In the genomic region with DNA sequence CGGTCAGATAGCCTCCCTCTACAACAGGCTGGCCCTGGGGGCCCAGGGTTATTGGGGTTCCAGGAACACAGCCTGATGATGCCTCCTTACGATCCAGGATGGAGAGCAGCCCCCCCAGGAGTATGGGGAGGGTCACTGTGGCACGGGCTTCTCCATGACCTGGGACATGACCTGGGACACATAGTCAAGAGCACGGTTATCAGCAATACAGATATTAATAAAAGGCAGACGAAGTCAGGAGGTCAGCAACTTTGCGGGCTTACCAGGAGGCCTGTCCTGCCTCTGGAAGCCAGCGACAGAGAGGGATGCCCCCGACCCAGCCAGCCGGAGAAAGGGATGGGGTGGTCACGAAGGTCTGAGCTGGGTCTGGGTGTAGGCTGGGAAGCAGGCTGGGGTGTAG, we compare ENCODE assay signal across 8 cellular contexts. TPM values are rescaled to one million over a fixed set of nuclear protein-coding genes. Genes with fewer than 3 reads are reported as not detected.
DNase-seq lines count a peak whose midpoint lies in the region; ATAC-seq and TF ChIP-seq lines count a peak whose summit lies in the region.

No MANE protein-coding gene starts in this region.

- POLR2A ChIA-PET in PC-3 (lab: Charles Lee; ENCODE audit: unreplicated experiment) (interaction anchor here (1.4 kb wide), 1 partner anchor 132 kb away, joined by 3 read pairs; no protein-coding TSS in a partner anchor), HEK293T (lab: Yijun Ruan, JAX) (no interaction called here)

- H3K27me3 Mint-ChIP-seq in progenitor cell of endocrine pancreas, result no peaks in the 10 kb centered on the region

- CTCF ChIA-PET in PC-3 (lab: Charles Lee), result interaction anchor here (0.7 kb wide), 1 partner anchor 14 kb away, joined by 5 read pairs; no protein-coding TSS in a partner anchor
- CTCF ChIA-PET in HEK293T (lab: Yijun Ruan, JAX), result interaction anchor here (1.3 kb wide), 1 partner anchor 8 kb away, joined by 4 read pairs; no protein-coding TSS in a partner anchor

- BruUV-seq in PC-3 (replicated peaks; lab: Mats Ljungman, UMichigan), result no TSS peak

- H3K9me2 ChIP-seq in PC-3 (replicated peaks; ENCODE audit: low read length), result no peaks in the 10 kb centered on the region

- H3K36me3 Mint-ChIP-seq in progenitor cell of endocrine pancreas (ENCODE audit: insufficient read depth), result peaks cover 13% of the 10 kb centered on the region

- peak overlapping the region; percentile 68 for H3K27ac ChIP-seq in PC-3 (ENCODE audit: low read length)
- peak overlapping the region; percentile 98 for H3K27ac ChIP-seq in epithelial cell of prostate

- H2AFZ ChIP-seq in PC-3 (ENCODE audit: low read length), result 0 out of 2 replicates have a peak overlapping the region, but pooled peaks have one; percentile 17

- H3K9me3 ChIP-seq in PC-3 (ENCODE audit: low read length), result no peaks in the 10 kb centered on the region

- H3K4me1 Mint-ChIP-seq in progenitor cell of endocrine pancreas (ENCODE audit: low read depth), result peaks cover 7% of the 10 kb centered on the region

- H3F3A ChIP-seq in PC-3 (ENCODE audit: low read length, unreplicated experiment), result peaks cover 20% of the 10 kb centered on the region

- peak overlapping the region; percentile 96 for H3K4me2 ChIP-seq in PC-3 (ENCODE audit: low read length)

- no peaks in the 10 kb centered on the region for H3K27me3 ChIP-seq in PC-3 (ENCODE audit: low read length)

- H3K4me1 ChIP-seq in PC-3 (ENCODE audit: insufficient read depth, low read length), result peaks cover 12% of the 10 kb centered on the region

- H4K20me1 ChIP-seq in PC-3 (ENCODE audit: low read length), result peaks cover 7% of the 10 kb centered on the region; the same call in 1 of the 2 replicates

- TF ChIP-seq CTCF in GM12864 (IDR thresholded peaks at IDR 0.05; ENCODE audit: low read depth, low read length, missing control alignments) (no peak), PC-3 (conservative IDR thresholded peaks at IDR 0.05; ENCODE audit: low read depth, low read length) (no peak), progenitor cell of endocrine pancreas (IDR thresholded peaks at IDR 0.05; ENCODE audit: unreplicated experiment) (no peak)

- peaks cover 29% of the 10 kb centered on the region for H3K79me2 ChIP-seq in PC-3 (ENCODE audit: low read length)

- H3K27ac Mint-ChIP-seq in progenitor cell of endocrine pancreas, result peak overlapping the region; percentile 97

- DNase-seq in GM12864 (ENCODE audit: low read depth) (no peak), PC-3 (no peak), epithelial cell of prostate (ENCODE audit: low read depth, low spot score) (no peak), progenitor cell of endocrine pancreas (ENCODE audit: low spot score, unreplicated experiment) (no peak), HEK293T (ENCODE audit: extremely low spot score) (no peak), NCI-H2081 (lab: John Stamatoyannopoulos, UW) (no peak)
- DNase-seq in activated CD8-positive, alpha-beta memory T cell treated with anti-CD3 and anti-CD28 coated beads for 24 hours, result no peak
- no peak for DNase-seq in activated CD4-positive, alpha-beta T cell treated with anti-CD3 and anti-CD28 coated beads for 4 hours

- H3K4me3 ChIP-seq in GM12864 (ENCODE audit: low read depth, low read length), result peak overlapping the region; percentile 93
- H3K4me3 ChIP-seq in PC-3 (ENCODE audit: low read length), result peak overlapping the region; percentile 84

- no peak for ATAC-seq in PC-3

- intact Hi-C loops in PC-3 (cut with micrococcal nuclease), result no loop called here

- peaks cover 38% of the 10 kb centered on the region for H3K36me3 ChIP-seq in PC-3 (ENCODE audit: low read depth, low read length)

- no peaks in the 10 kb centered on the region for H3K9me3 Mint-ChIP-seq in progenitor cell of endocrine pancreas (ENCODE audit: low read depth)

- peak overlapping the region; percentile 86 for H3K9ac ChIP-seq in PC-3 (ENCODE audit: low read length)

- H3K4me3 Mint-ChIP-seq in progenitor cell of endocrine pancreas (ENCODE audit: low read depth), result peak overlapping the region; percentile 94

TF ChIP-seq in HEK293T, 16 proteins besides CTCF, POLR2A, EP300 and RAD21:
- TF ChIP-seq TARDBP (IDR thresholded peaks at IDR 0.05) (no peak), SUZ12 (IDR thresholded peaks at IDR 0.05) (no peak), CTBP1 (IDR thresholded peaks at IDR 0.05; ENCODE audit: borderline replicate concordance) (no peak), ELF4 (IDR thresholded peaks at IDR 0.05) (no peak), HDGF (IDR thresholded peaks at IDR 0.05; ENCODE audit: borderline replicate concordance) (no peak), BHLHE40 (IDR thresholded peaks at IDR 0.05; ENCODE audit: borderline replicate concordance) (no peak)

RNA-seq across cellular contexts. Expression of a gene that starts 0.8 kb away (rescaled TPM):
- total RNA-seq in PC-3 (2014; rRNA removed) (19.5 and 22.7 TPM in 2 replicates), progenitor cell of endocrine pancreas (55.6 and 59.1 TPM in 2 replicates)

RNA-seq across cellular contexts. Expression of a gene that starts 7.4 kb away (rescaled TPM):
- 292 and 294 TPM in 2 replicates for total RNA-seq in PC-3 (2014; rRNA removed)
- total RNA-seq in progenitor cell of endocrine pancreas, result 108 and 109 TPM in 2 replicates

RNA-seq across cellular contexts. Expression of a gene that starts 15.1 kb away (rescaled TPM):
- total RNA-seq in PC-3 (2014; rRNA removed), result 0.12 TPM in 1 of 2 replicates, not detected in the other
- total RNA-seq in progenitor cell of endocrine pancreas, result not detected in 2 replicates

RNA-seq across cellular contexts. Expression of a gene that starts 50.6 kb away (rescaled TPM):
- total RNA-seq in PC-3 (2014; rRNA removed), result 0.52 and 0.91 TPM in 2 replicates
- 3.4 TPM in 2 replicates for total RNA-seq in progenitor cell of endocrine pancreas
